Comparison of ENCODE assay signal across 8 cellular contexts in the genomic region with DNA sequence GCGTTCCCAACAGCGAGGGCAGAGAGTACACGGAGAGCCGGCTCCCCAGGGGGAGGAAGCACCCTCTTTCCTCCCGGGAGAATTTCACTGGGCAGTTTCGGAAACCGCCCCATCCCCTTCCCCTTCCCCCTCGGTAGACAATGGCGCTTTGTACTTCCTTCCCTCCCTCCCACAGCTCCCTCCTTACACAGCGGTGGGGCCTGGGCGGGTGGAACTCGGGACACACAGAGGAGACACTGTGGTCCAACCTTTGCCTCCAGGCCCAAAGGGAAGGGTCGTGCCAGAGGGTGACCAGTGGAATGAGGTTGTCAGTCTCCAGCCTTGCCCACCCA. TPM values are rescaled to one million over a fixed set of nuclear protein-coding genes. Genes with fewer than 3 reads are reported as not detected.
A peak's percentile ranks its signal among the peaks of the same experiment; 100 is the strongest.
DNase-seq lines count a peak whose midpoint lies in the region; ATAC-seq and TF ChIP-seq lines count a peak whose summit lies in the region.

No MANE protein-coding gene starts in this region.

- H3K4me3 Mint-ChIP-seq in HFFc6 = peak overlapping the region; percentile 72
- H3K4me3 Mint-ChIP-seq in activated naive CD8-positive, alpha-beta T cell = peak overlapping the region; percentile 77

- H3K9me3 ChIP-seq in PC-3 (ENCODE audit: low read length) = no peaks in the 10 kb centered on the region

- no TSS peak for BruUV-seq in PC-3 (replicated peaks; lab: Mats Ljungman, UMichigan)

- no peak overlapping the region for H3K27ac ChIP-seq in PC-3 (ENCODE audit: low read length)

- H3K4me3 ChIP-seq in skeletal muscle cell (ENCODE audit: low read depth, low read length) (peak overlapping the region; percentile 69), PC-3 (ENCODE audit: low read length) (no peak overlapping the region)

- no peaks in the 10 kb centered on the region for H3K27me3 ChIP-seq in PC-3 (ENCODE audit: low read length)

- no peak for ATAC-seq in PC-3
- ATAC-seq in HG03175 (IDR thresholded peaks at IDR 0.05; ENCODE audit: unreplicated experiment) = no peak
- no peak for ATAC-seq in HG02938 (IDR thresholded peaks at IDR 0.05; ENCODE audit: unreplicated experiment)
- no peak for ATAC-seq in GM18873 (IDR thresholded peaks at IDR 0.05; ENCODE audit: low FRiP score, unreplicated experiment)

- DNase-seq in HFFc6 (no peak), hippocampal formation (lab: John Stamatoyannopoulos, UW) (peak; percentile 79 to 82), skeletal muscle cell (ENCODE audit: low read depth) (no peak), PC-3 (no peak)

- peaks cover 45% of the 10 kb centered on the region for H3K4me1 Mint-ChIP-seq in HFFc6 (ENCODE audit: low read depth)
- H3K4me1 Mint-ChIP-seq in activated naive CD8-positive, alpha-beta T cell (ENCODE audit: low read depth) = peaks cover 33% of the 10 kb centered on the region

- no peak overlapping the region for H2AFZ ChIP-seq in PC-3 (ENCODE audit: low read length)

- TF ChIP-seq CTCF in HFFc6 (IDR thresholded peaks at IDR 0.05) = peak; percentile 38
- no peak for TF ChIP-seq CTCF in PC-3 (conservative IDR thresholded peaks at IDR 0.05; ENCODE audit: low read depth, low read length)

- no peaks in the 10 kb centered on the region for H3K27me3 Mint-ChIP-seq in HFFc6 (ENCODE audit: insufficient read depth)
- H3K27me3 Mint-ChIP-seq in activated naive CD8-positive, alpha-beta T cell = no peaks in the 10 kb centered on the region

- no peaks in the 10 kb centered on the region for H3F3A ChIP-seq in PC-3 (ENCODE audit: low read length, unreplicated experiment)

- H3K9ac ChIP-seq in PC-3 (ENCODE audit: low read length) = no peak overlapping the region

- H3K4me2 ChIP-seq in PC-3 (ENCODE audit: low read length) = no peak overlapping the region

- no peaks in the 10 kb centered on the region for H3K9me3 Mint-ChIP-seq in HFFc6
- H3K9me3 Mint-ChIP-seq in activated naive CD8-positive, alpha-beta T cell (ENCODE audit: low read depth) = no peaks in the 10 kb centered on the region

- H3K4me1 ChIP-seq in PC-3 (ENCODE audit: insufficient read depth, low read length) = peaks cover 32% of the 10 kb centered on the region

- H3K36me3 Mint-ChIP-seq in HFFc6 (ENCODE audit: low read depth) = peaks cover 26% of the 10 kb centered on the region
- H3K36me3 Mint-ChIP-seq in activated naive CD8-positive, alpha-beta T cell = no peaks in the 10 kb centered on the region

- H3K27ac Mint-ChIP-seq in HFFc6 = peak overlapping the region; percentile 73
- H3K27ac Mint-ChIP-seq in activated naive CD8-positive, alpha-beta T cell = peak overlapping the region; percentile 81

- POLR2A ChIA-PET in PC-3 (lab: Charles Lee; ENCODE audit: unreplicated experiment) = no interaction called here

- intact Hi-C loops in PC-3 (cut with micrococcal nuclease) = loop anchor here (2.0 kb wide), 1 partner anchor 137 kb away; no protein-coding TSS in a partner anchor

- peaks cover 58% of the 10 kb centered on the region for H3K79me2 ChIP-seq in PC-3 (ENCODE audit: low read length)

- no peaks in the 10 kb centered on the region for H3K9me2 ChIP-seq in PC-3 (replicated peaks; ENCODE audit: low read length)

- peaks cover 25% of the 10 kb centered on the region for H3K36me3 ChIP-seq in PC-3 (ENCODE audit: low read depth, low read length)

- H4K20me1 ChIP-seq in PC-3 (ENCODE audit: low read length) = peaks cover 17% of the 10 kb centered on the region; the same call in 1 of the 2 replicates

- CTCF ChIA-PET in PC-3 (lab: Charles Lee) = interaction anchor here (0.7 kb wide), 1 partner anchor 17 kb away, joined by 4 read pairs; no protein-coding TSS in a partner anchor

RNA-seq across cellular contexts. Expression of a gene that starts 4.3 kb away (rescaled TPM):
- 100 to 1,000 TPM; 201 to 329 (median 246) TPM for total RNA-seq in HFFc6 (2021; fragmentation: NEBNext Ultra II Directional; extraction: Animal tissue kit (Norgen Biotek cat#: 25700))
- total RNA-seq in PC-3 (2014; rRNA removed) = 145 and 167 TPM in 2 replicates

RNA-seq across cellular contexts. Expression of a gene that starts 21.9 kb away (rescaled TPM):
- 100 to 1,000 TPM; 237 to 356 (median 265) TPM for total RNA-seq in HFFc6 (2021; fragmentation: NEBNext Ultra II Directional; extraction: Animal tissue kit (Norgen Biotek cat#: 25700))
- total RNA-seq in PC-3 (2014; rRNA removed) = 36.8 and 56.7 TPM in 2 replicates

RNA-seq across cellular contexts. Expression of a gene that starts 37.3 kb away (rescaled TPM):
- 1 to 10 TPM in 4 of 6 experiments, under 1 TPM in 2; 0.69 to 1.6 (median 1.0) TPM for total RNA-seq in HFFc6 (2021; fragmentation: NEBNext Ultra II Directional; extraction: Animal tissue kit (Norgen Biotek cat#: 25700))
- 2.1 and 3.1 TPM in 2 replicates for total RNA-seq in PC-3 (2014; rRNA removed)

RNA-seq across cellular contexts. Expression of a gene that starts 54.8 kb away (rescaled TPM):
- under 1 TPM in 1 of 6 experiments, not detected in 5; 0.05 TPM for total RNA-seq in HFFc6 (2021; fragmentation: NEBNext Ultra II Directional; extraction: Animal tissue kit (Norgen Biotek cat#: 25700))
- total RNA-seq in PC-3 (2014; rRNA removed) = not detected in 2 replicates

Comparison
In these comparisons a context has a peak if more than half of its experiments do, and no peak if none do; other contexts are left out.
1. DNase-seq: peak in hippocampal formation (2 of 2); none in HFFc6 (single experiment), skeletal muscle cell (single experiment) and PC-3 (single experiment).